17 cellular contexts compared by ENCODE assay signal in the genomic region with DNA sequence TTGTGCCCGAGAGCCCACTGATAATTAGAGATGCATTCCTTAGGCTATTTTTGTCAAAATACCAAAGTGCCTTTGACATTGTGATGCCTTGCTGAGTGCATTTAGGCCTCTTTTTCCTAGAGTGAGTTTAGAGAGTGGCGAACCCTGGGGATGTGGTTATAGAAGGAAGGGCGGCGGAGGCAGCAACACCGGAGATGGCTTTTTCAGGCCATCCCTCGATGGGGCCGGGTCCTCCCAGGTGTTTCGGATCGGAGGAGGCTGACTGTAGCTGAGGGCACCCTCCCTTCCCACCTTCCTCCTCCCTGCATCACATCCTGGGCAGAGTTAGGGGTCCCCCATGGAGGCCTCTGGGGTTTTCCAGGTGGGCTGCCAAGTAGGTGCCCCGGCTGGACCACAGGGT. TPM values are rescaled to one million over a fixed set of nuclear protein-coding genes. Genes with fewer than 3 reads are reported as not detected.
"Had no signal": no experiment of that assay in that cellular context is flagged by ENCODE, and none has a peak within 500 bp of the region (broad histone marks: within the 10 kb centered on the region; RNA-seq: fewer than 3 reads in every experiment).

No MANE protein-coding gene starts in this region.

- H3K9me3 ChIP-seq: esophagus muscularis mucosa, lower lobe of right lung, prostate gland, right lobe of liver, transverse colon had no signal

- ATAC-seq: left cardiac atrium had no signal

- H3K4me3 ChIP-seq: dorsolateral prefrontal cortex, esophagus muscularis mucosa, lower lobe of right lung, prostate gland, right lobe of liver, SK-N-MC, transverse colon had no signal

- H3K27me3 ChIP-seq: right lobe of liver had no signal

- H3K4me1 ChIP-seq: prostate gland, right lobe of liver had no signal

- H3K36me3 ChIP-seq: prostate gland had no signal

- DNase-seq: activated gamma-delta T cell treated with Interleukin-2 at 50 U/mL for 16 hours; activated T-cell treated with anti-CD3 and anti-CD28 coated beads for 4 hours; cerebellar nuclear complex; dorsolateral prefrontal cortex; glutamatergic neuron; left cardiac atrium; lower lobe of right lung; midbrain; occipital lobe; stimulated activated CD4-positive, alpha-beta T cell treated with anti-CD3 and anti-CD28 coated beads, Interleukin-1b, Interleukin-23, amount 100 ng/mL, for 48 hours; substantia nigra had no signal

- H3K27ac ChIP-seq: dorsolateral prefrontal cortex, esophagus muscularis mucosa, prostate gland, right lobe of liver, SK-N-MC had no signal

RNA-seq across cellular contexts. Expression of gene SNAI3, which starts 6.6 kb away (rescaled TPM):
- total RNA-seq: fibroblast of villous mesenchyme had no signal
